7 cellular contexts compared by ENCODE assay signal in genomic region chr14:22994762-22995275, GRCh38. TPM values are rescaled to one million over a fixed set of nuclear protein-coding genes. Genes with fewer than 3 reads are reported as not detected.
DNase-seq lines count a peak whose midpoint lies in the region; ATAC-seq and TF ChIP-seq lines count a peak whose summit lies in the region.

No MANE protein-coding gene starts in this region.

- peak; percentile 51 for DNase-seq in GM10266 (ENCODE audit: extremely low spot score)
- peak; percentile 68 for DNase-seq in NAMALWA (ENCODE audit: low spot score)
- DNase-seq in activated T-cell treated with anti-CD3 and anti-CD28 coated beads, Interleukin-2, amount 50 U/mL, for 4 hours = peak; percentile 38
- no peak for DNase-seq in left cardiac atrium
- DNase-seq in stimulated activated CD4-positive, alpha-beta T cell treated with anti-CD3 and anti-CD28 coated beads, Interleukin-15, amount 100 ng/mL, for 24 hours = peak; percentile 32

- peak; percentile 76 to 79 for ATAC-seq in activated T-cell treated with anti-CD3 and anti-CD28 coated beads, Interleukin-2, amount 50 U/mL, for 4 hours
- peak; percentile 58 to 69 for ATAC-seq in left cardiac atrium
- no peak for ATAC-seq in HG03442 (IDR thresholded peaks at IDR 0.05; ENCODE audit: unreplicated experiment)
- ATAC-seq in HG03280 (IDR thresholded peaks at IDR 0.05; ENCODE audit: unreplicated experiment) = no peak

- no peak overlapping the region for H3K4me3 Mint-ChIP-seq in activated T-cell treated with anti-CD3 and anti-CD28 coated beads, Interleukin-2, amount 50 U/mL, for 4 hours

- H3K36me3 Mint-ChIP-seq in activated T-cell treated with anti-CD3 and anti-CD28 coated beads, Interleukin-2, amount 50 U/mL, for 4 hours (ENCODE audit: insufficient read depth) = peaks cover 2% of the 10 kb centered on the region

- TF ChIP-seq CTCF in GM10266 (IDR thresholded peaks at IDR 0.05; ENCODE audit: control insufficient read depth, insufficient read depth, low read depth, missing control alignments) = peak; percentile 72

- H3K27me3 Mint-ChIP-seq in activated T-cell treated with anti-CD3 and anti-CD28 coated beads, Interleukin-2, amount 50 U/mL, for 4 hours (ENCODE audit: low read depth) = no peaks in the 10 kb centered on the region

- no peaks in the 10 kb centered on the region for H3K9me3 Mint-ChIP-seq in activated T-cell treated with anti-CD3 and anti-CD28 coated beads, Interleukin-2, amount 50 U/mL, for 4 hours

- H3K4me1 Mint-ChIP-seq in activated T-cell treated with anti-CD3 and anti-CD28 coated beads, Interleukin-2, amount 50 U/mL, for 4 hours (ENCODE audit: low read depth) = no peaks in the 10 kb centered on the region

- intact Hi-C loops in left cardiac atrium (cut with DNase I) = no loop called here

RNA-seq across cellular contexts. Expression of gene AJUBA, which starts 12.5 kb away (rescaled TPM):
- 1 to 10 TPM; 2.0 to 3.8 (median 2.6) TPM for total RNA-seq in activated T-cell treated with anti-CD3 and anti-CD28 coated beads, Interleukin-2, amount 50 U/mL, for 4 hours
- 1 to 10 TPM; 7.0 to 8.0 TPM for total RNA-seq in left cardiac atrium

RNA-seq across cellular contexts. Expression of gene C14orf93, which starts 15.1 kb away (rescaled TPM):
- total RNA-seq in activated T-cell treated with anti-CD3 and anti-CD28 coated beads, Interleukin-2, amount 50 U/mL, for 4 hours = 1 to 10 TPM; 3.6 to 5.4 (median 5.1) TPM
- 1 to 10 TPM; 3.9 to 4.7 TPM for total RNA-seq in left cardiac atrium

RNA-seq across cellular contexts. Expression of gene HAUS4, which starts 37.9 kb away (rescaled TPM):
- 10 to 100 TPM; 28.8 to 39.7 (median 38.5) TPM for total RNA-seq in activated T-cell treated with anti-CD3 and anti-CD28 coated beads, Interleukin-2, amount 50 U/mL, for 4 hours
- total RNA-seq in left cardiac atrium = 10 to 100 TPM; 17.2 to 23.9 TPM

RNA-seq across cellular contexts. Expression of gene PSMB5, which starts 39.9 kb away (rescaled TPM):
- total RNA-seq in activated T-cell treated with anti-CD3 and anti-CD28 coated beads, Interleukin-2, amount 50 U/mL, for 4 hours = 100 to 1,000 TPM; 220 to 231 (median 227) TPM
- 100 to 1,000 TPM in 1 of 2 donors, 10 to 100 TPM in 1; 98.1 to 114 TPM for total RNA-seq in left cardiac atrium

RNA-seq across cellular contexts. Expression of gene PSMB11, which starts 47.2 kb away (rescaled TPM):
- not detected for total RNA-seq in activated T-cell treated with anti-CD3 and anti-CD28 coated beads, Interleukin-2, amount 50 U/mL, for 4 hours
- not detected for total RNA-seq in left cardiac atrium

Comparison
In these comparisons a context has a peak if more than half of its experiments do, and no peak if none do; other contexts are left out.
1. ATAC-seq: peak in activated T-cell treated with anti-CD3 and anti-CD28 coated beads, Interleukin-2, amount 50 U/mL, for 4 hours (2 of 2) and left cardiac atrium (2 of 2); none in HG03442 (single experiment) and HG03280 (single experiment).